ENCODE assay signal across 2 cellular contexts in the genomic region with DNA sequence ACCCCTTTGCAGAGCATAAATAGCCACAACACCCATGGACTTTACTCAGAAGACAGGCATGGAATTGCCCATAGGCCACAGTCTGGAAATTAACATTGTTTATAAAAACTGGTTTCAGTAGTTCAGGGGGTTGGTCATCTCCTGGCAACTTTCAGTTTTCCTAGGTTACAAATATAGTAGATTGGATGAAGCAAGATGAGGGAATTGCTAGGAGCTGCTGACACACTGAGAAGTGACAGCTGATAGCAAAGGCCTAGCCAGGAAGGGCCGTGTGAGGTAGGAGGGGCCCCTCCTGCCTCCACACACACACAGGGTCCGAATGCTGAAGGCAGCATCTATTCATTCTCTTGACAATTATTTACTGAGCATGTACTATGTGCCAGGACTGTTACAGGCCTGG.
TF ChIP-seq lines count a peak whose summit lies in the region.

No MANE protein-coding gene starts in this region.

TF ChIP-seq in SK-N-SH, 30 proteins besides CTCF, POLR2A, EP300 and RAD21 (continued from another document):
- TF ChIP-seq PBX3 (IDR thresholded peaks at IDR 0.05) (no peak), USF2 (IDR thresholded peaks at IDR 0.05; ENCODE audit: borderline replicate concordance, low read depth, low read length) (no peak), EZH2phosphoT487 (IDR thresholded peaks at IDR 0.05; ENCODE audit: borderline replicate concordance, low read depth) (no peak), ZBTB33 (IDR thresholded peaks at IDR 0.05; ENCODE audit: borderline replicate concordance, low read depth) (no peak), POLR2AphosphoS5 (IDR thresholded peaks at IDR 0.05; ENCODE audit: low read depth, low read length) (no peak), FOXM1 (IDR thresholded peaks at IDR 0.05; ENCODE audit: low read depth) (no peak), SIN3A (IDR thresholded peaks at IDR 0.05; ENCODE audit: borderline replicate concordance, low read depth, low read length) (no peak), CHD2 (IDR thresholded peaks at IDR 0.05; ENCODE audit: low read length, partially characterized antibody) (no peak), TCF12 (IDR thresholded peaks at IDR 0.05) (no peak), JUND (IDR thresholded peaks at IDR 0.05) (no peak), GABPA (IDR thresholded peaks at IDR 0.05; ENCODE audit: low read depth) (no peak), TEAD4 (IDR thresholded peaks at IDR 0.05; ENCODE audit: borderline replicate concordance, insufficient read depth) (no peak), SMC3 (IDR thresholded peaks at IDR 0.05; ENCODE audit: low read depth, low read length) (no peak), RCOR1 (IDR thresholded peaks at IDR 0.05; ENCODE audit: low read length) (no peak)
- TF ChIP-seq, protein P1, sequence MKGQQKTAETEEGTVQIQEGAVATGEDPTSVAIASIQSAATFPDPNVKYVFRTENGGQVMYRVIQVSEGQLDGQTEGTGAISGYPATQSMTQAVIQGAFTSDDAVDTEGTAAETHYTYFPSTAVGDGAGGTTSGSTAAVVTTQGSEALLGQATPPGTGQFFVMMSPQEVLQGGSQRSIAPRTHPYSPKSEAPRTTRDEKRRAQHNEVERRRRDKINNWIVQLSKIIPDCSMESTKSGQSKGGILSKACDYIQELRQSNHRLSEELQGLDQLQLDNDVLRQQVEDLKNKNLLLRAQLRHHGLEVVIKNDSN (IDR thresholded peaks at IDR 0.05; ENCODE audit: borderline replicate concordance, low read depth): no peak
- TF ChIP-seq, protein P2, sequence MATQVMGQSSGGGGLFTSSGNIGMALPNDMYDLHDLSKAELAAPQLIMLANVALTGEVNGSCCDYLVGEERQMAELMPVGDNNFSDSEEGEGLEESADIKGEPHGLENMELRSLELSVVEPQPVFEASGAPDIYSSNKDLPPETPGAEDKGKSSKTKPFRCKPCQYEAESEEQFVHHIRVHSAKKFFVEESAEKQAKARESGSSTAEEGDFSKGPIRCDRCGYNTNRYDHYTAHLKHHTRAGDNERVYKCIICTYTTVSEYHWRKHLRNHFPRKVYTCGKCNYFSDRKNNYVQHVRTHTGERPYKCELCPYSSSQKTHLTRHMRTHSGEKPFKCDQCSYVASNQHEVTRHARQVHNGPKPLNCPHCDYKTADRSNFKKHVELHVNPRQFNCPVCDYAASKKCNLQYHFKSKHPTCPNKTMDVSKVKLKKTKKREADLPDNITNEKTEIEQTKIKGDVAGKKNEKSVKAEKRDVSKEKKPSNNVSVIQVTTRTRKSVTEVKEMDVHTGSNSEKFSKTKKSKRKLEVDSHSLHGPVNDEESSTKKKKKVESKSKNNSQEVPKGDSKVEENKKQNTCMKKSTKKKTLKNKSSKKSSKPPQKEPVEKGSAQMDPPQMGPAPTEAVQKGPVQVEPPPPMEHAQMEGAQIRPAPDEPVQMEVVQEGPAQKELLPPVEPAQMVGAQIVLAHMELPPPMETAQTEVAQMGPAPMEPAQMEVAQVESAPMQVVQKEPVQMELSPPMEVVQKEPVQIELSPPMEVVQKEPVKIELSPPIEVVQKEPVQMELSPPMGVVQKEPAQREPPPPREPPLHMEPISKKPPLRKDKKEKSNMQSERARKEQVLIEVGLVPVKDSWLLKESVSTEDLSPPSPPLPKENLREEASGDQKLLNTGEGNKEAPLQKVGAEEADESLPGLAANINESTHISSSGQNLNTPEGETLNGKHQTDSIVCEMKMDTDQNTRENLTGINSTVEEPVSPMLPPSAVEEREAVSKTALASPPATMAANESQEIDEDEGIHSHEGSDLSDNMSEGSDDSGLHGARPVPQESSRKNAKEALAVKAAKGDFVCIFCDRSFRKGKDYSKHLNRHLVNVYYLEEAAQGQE (IDR thresholded peaks at IDR 0.05; ENCODE audit: low read depth, low read length): no peak

TF ChIP-seq in SK-N-SH treated with all-trans-retinoic acid at 6 μM for 48 hours, 23 proteins besides CTCF, POLR2A, EP300 and RAD21 (continued from another document):
- TF ChIP-seq CSRNP3 (CRISPR knock-in tag; IDR thresholded peaks at IDR 0.05) (no peak), ZFP30 (CRISPR knock-in tag; IDR thresholded peaks at IDR 0.05) (no peak), OSR1 (CRISPR knock-in tag; IDR thresholded peaks at IDR 0.05) (no peak), TOX (CRISPR knock-in tag; IDR thresholded peaks at IDR 0.05; ENCODE audit: borderline replicate concordance) (no peak), ZNF70 (CRISPR knock-in tag; IDR thresholded peaks at IDR 0.05) (no peak), TCF4 (CRISPR knock-in tag; IDR thresholded peaks at IDR 0.05; ENCODE audit: borderline replicate concordance) (no peak), ESRRG (CRISPR knock-in tag; IDR thresholded peaks at IDR 0.05) (no peak), ZNF565 (CRISPR knock-in tag; conservative IDR thresholded peaks at IDR 0.05; ENCODE audit: low read depth) (no peak)
- TF ChIP-seq, protein P3, sequence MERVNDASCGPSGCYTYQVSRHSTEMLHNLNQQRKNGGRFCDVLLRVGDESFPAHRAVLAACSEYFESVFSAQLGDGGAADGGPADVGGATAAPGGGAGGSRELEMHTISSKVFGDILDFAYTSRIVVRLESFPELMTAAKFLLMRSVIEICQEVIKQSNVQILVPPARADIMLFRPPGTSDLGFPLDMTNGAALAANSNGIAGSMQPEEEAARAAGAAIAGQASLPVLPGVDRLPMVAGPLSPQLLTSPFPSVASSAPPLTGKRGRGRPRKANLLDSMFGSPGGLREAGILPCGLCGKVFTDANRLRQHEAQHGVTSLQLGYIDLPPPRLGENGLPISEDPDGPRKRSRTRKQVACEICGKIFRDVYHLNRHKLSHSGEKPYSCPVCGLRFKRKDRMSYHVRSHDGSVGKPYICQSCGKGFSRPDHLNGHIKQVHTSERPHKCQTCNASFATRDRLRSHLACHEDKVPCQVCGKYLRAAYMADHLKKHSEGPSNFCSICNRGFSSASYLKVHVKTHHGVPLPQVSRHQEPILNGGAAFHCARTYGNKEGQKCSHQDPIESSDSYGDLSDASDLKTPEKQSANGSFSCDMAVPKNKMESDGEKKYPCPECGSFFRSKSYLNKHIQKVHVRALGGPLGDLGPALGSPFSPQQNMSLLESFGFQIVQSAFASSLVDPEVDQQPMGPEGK (CRISPR knock-in tag; IDR thresholded peaks at IDR 0.05; ENCODE audit: borderline replicate concordance): no peak
